ENCODE assay signal across 1 cellular context in genomic region chr7:25864943-25865633, GRCh38.
TF ChIP-seq lines count a peak whose summit lies in the region.

No MANE protein-coding gene starts in this region.

TF ChIP-seq in HCT116, 20 proteins besides CTCF, POLR2A, EP300 and RAD21 (continued from another document):
- TF ChIP-seq REST (IDR thresholded peaks at IDR 0.05; ENCODE audit: low read depth) (no peak), JUND (IDR thresholded peaks at IDR 0.05) (no peak), TCF7L2 (IDR thresholded peaks at IDR 0.05; ENCODE audit: borderline replicate concordance, extremely low read depth, insufficient read depth, insufficient read length) (no peak)
